ENCODE assay signal across 8 cellular contexts in genomic region chr7:135512135-135512887, GRCh38. TPM values are rescaled to one million over a fixed set of nuclear protein-coding genes. Genes with fewer than 3 reads are reported as not detected.
A peak's percentile ranks its signal among the peaks of the same experiment; 100 is the strongest.
DNase-seq lines count a peak whose midpoint lies in the region; ATAC-seq, FAIRE-seq and TF ChIP-seq lines count a peak whose summit lies in the region.

No MANE protein-coding gene starts in this region.

- H3K36me3 ChIP-seq in lung (ENCODE audit: control insufficient read depth in 2 of 2, insufficient read depth in 2 of 2, low read length in 2 of 2): no peaks in the 10 kb centered on the region

- H3K27ac ChIP-seq in lung (ENCODE audit: low read depth in 1 of 2, low read length in 1 of 2): no peak overlapping the region

- ATAC-seq in activated CD8-positive, alpha-beta memory T cell treated with anti-CD3 and anti-CD28 coated beads, Interleukin-2, amount 10 ng/mL, durations not matched to agents 7 days and 5 days: no peak
- ATAC-seq in GM21423 (IDR thresholded peaks at IDR 0.05; ENCODE audit: unreplicated experiment) (peak; percentile 25), lung (ENCODE audit: insufficient read depth, low FRiP score) (no peak)

- peaks cover 0 to 3% of the 10 kb centered on the region in 2 donors for H3K4me1 ChIP-seq in lung (ENCODE audit: control insufficient read depth in 2 of 2, insufficient read depth in 2 of 2, low read length in 2 of 2)

- CTCF ChIA-PET in activated CD8-positive, alpha-beta memory T cell treated with anti-CD3 and anti-CD28 coated beads, Interleukin-2, amount 10 ng/mL, durations not matched to agents 7 days and 5 days (lab: Charles Lee): interaction anchor here (1.2 kb wide), 1 partner anchor 12 kb away, joined by 3 read pairs; no protein-coding TSS in a partner anchor

- FAIRE-seq in GM12892 (lab: Jason Lieb, UNC): no peak

- no peak for TF ChIP-seq POLR2A in GM12892 (IDR thresholded peaks at IDR 0.05; ENCODE audit: low read depth, low read length)

- no peaks in the 10 kb centered on the region for H3K27me3 Mint-ChIP-seq in activated CD8-positive, alpha-beta memory T cell treated with anti-CD3 and anti-CD28 coated beads, Interleukin-2, amount 10 ng/mL, durations not matched to agents 7 days and 5 days
- H3K27me3 Mint-ChIP-seq in brain: no peaks in the 10 kb centered on the region

- H3K9me3 ChIP-seq in lung (ENCODE audit: control insufficient read depth in 2 of 2, insufficient read depth in 1 of 2, low read length in 1 of 2): no peaks in the 10 kb centered on the region

- H3K4me1 Mint-ChIP-seq in activated CD8-positive, alpha-beta memory T cell treated with anti-CD3 and anti-CD28 coated beads, Interleukin-2, amount 10 ng/mL, durations not matched to agents 7 days and 5 days: peaks cover 8% of the 10 kb centered on the region
- peaks cover 11% of the 10 kb centered on the region for H3K4me1 Mint-ChIP-seq in brain

- no peak overlapping the region for H3K4me3 Mint-ChIP-seq in activated CD8-positive, alpha-beta memory T cell treated with anti-CD3 and anti-CD28 coated beads, Interleukin-2, amount 10 ng/mL, durations not matched to agents 7 days and 5 days
- H3K4me3 Mint-ChIP-seq in brain: peak overlapping the region in 1 of 5 experiments; percentile 23

- peaks cover 2% of the 10 kb centered on the region for H3K36me3 Mint-ChIP-seq in activated CD8-positive, alpha-beta memory T cell treated with anti-CD3 and anti-CD28 coated beads, Interleukin-2, amount 10 ng/mL, durations not matched to agents 7 days and 5 days
- H3K36me3 Mint-ChIP-seq in brain: no peaks in the 10 kb centered on the region

- H3K9me3 Mint-ChIP-seq in activated CD8-positive, alpha-beta memory T cell treated with anti-CD3 and anti-CD28 coated beads, Interleukin-2, amount 10 ng/mL, durations not matched to agents 7 days and 5 days (ENCODE audit: low read depth): no peaks in the 10 kb centered on the region
- H3K9me3 Mint-ChIP-seq in brain: no peaks in the 10 kb centered on the region

- no peaks in the 10 kb centered on the region for H3K27me3 ChIP-seq in lung (ENCODE audit: control insufficient read depth, insufficient read depth)

- TF ChIP-seq CTCF in brain (conservative IDR thresholded peaks at IDR 0.05) (peak; percentile 45 to 58), lung (IDR thresholded peaks at IDR 0.05; ENCODE audit: control extremely low read depth, extremely low read depth) (peak; percentile 41)

- H3K27ac Mint-ChIP-seq in activated CD8-positive, alpha-beta memory T cell treated with anti-CD3 and anti-CD28 coated beads, Interleukin-2, amount 10 ng/mL, durations not matched to agents 7 days and 5 days: no peak overlapping the region
- H3K27ac Mint-ChIP-seq in brain: no peak overlapping the region

- DNase-seq in activated CD8-positive, alpha-beta memory T cell treated with anti-CD3 and anti-CD28 coated beads, Interleukin-2, amount 10 ng/mL, durations not matched to agents 7 days and 5 days: peak; percentile 49
- DNase-seq in activated CD8-positive, alpha-beta memory T cell treated with anti-CD3 and anti-CD28 coated beads for 24 hours: no peak
- DNase-seq in HuH-7.5 (ENCODE audit: low spot score): peak; percentile 31
- peak; percentile 18 to 67 for DNase-seq in NOMO-1 (lab: John Stamatoyannopoulos, UW; ENCODE audit: unreplicated experiment in 2 of 2)
- no peak for DNase-seq in lung (ENCODE audit: low spot score)
- DNase-seq in GM12892 (ENCODE audit: insufficient read length): no peak

- WGBS in lung, 2 donors: 97 to 98% methylated on average over 2 of the region's 2 CpGs

- no peak overlapping the region for H3K4me3 ChIP-seq in lung

RNA-seq across cellular contexts. Expression of gene CNOT4, which starts 2.4 kb away (rescaled TPM):
- 10 to 100 TPM; 21.1 to 26.5 TPM for total RNA-seq in activated CD8-positive, alpha-beta memory T cell treated with anti-CD3 and anti-CD28 coated beads, Interleukin-2, amount 10 ng/mL, durations not matched to agents 7 days and 5 days
- 16.2 TPM for polyA plus RNA-seq in brain (ENCODE audit: insufficient read depth, low read depth, low replicate concordance)
- 10 to 100 TPM; 16.2 to 61.4 TPM for total RNA-seq in lung
- 1 to 10 TPM; 5.6 to 7.2 TPM for polyA plus RNA-seq in lung
- polyA plus RNA-seq in GM12892 (2012; ENCODE audit: missing spikeins): 9.1 TPM

RNA-seq across cellular contexts. Expression of gene NUP205, which starts 45.4 kb away (rescaled TPM):
- total RNA-seq in activated CD8-positive, alpha-beta memory T cell treated with anti-CD3 and anti-CD28 coated beads, Interleukin-2, amount 10 ng/mL, durations not matched to agents 7 days and 5 days: 100 to 1,000 TPM; 119 to 120 TPM
- polyA plus RNA-seq in brain (ENCODE audit: insufficient read depth, low read depth, low replicate concordance) (40.6 TPM), lung (10 to 100 TPM; 23.1 to 31.9 TPM)
- total RNA-seq in lung: 10 to 100 TPM; 36.9 to 41.2 TPM
- 70.5 TPM for polyA plus RNA-seq in GM12892 (2012; ENCODE audit: missing spikeins)

Comparison
In these comparisons a context has a peak if more than half of its experiments do, and no peak if none do; other contexts are left out.
1. DNase-seq: peak in activated CD8-positive, alpha-beta memory T cell treated with anti-CD3 and anti-CD28 coated beads, Interleukin-2, amount 10 ng/mL, durations not matched to agents 7 days and 5 days (single experiment), HuH-7.5 (single experiment) and NOMO-1 (2 of 2); none in activated CD8-positive, alpha-beta memory T cell treated with anti-CD3 and anti-CD28 coated beads for 24 hours (single experiment), lung (single experiment) and GM12892 (single experiment).